Comparison of ENCODE assay signal across 2 cellular contexts in genomic region chr10:128095023-128095752, GRCh38.
TF ChIP-seq lines count a peak whose summit lies in the region.

No MANE protein-coding gene starts in this region.

TF ChIP-seq in GM23338, 12 proteins besides CTCF, POLR2A, EP300 and RAD21:
- TF ChIP-seq POLR2AphosphoS5 (IDR thresholded peaks at IDR 0.05; ENCODE audit: low read depth) (0 out of 2 replicates have a peak, but pooled peaks have one; percentile 9), JUNB (IDR thresholded peaks at IDR 0.05; ENCODE audit: unreplicated experiment) (no peak), ETS1 (IDR thresholded peaks at IDR 0.05) (no peak), EZH2phosphoT487 (IDR thresholded peaks at IDR 0.05; ENCODE audit: unreplicated experiment) (no peak), CREB1 (CRISPR knock-in tag; IDR thresholded peaks at IDR 0.05; ENCODE audit: low read depth) (no peak)
TF ChIP-seq in GM23338: peak in this region for 1.

TF ChIP-seq in H1, 55 proteins besides CTCF, POLR2A, EP300 and RAD21:
- no peak for TF ChIP-seq TAF7 (optimal IDR thresholded peaks at IDR 0.05; ENCODE audit: borderline replicate concordance, low read depth, low read length)
- TF ChIP-seq USF2 (IDR thresholded peaks at IDR 0.05; ENCODE audit: low read length), result no peak
- no peak for TF ChIP-seq JUND (IDR thresholded peaks at IDR 0.05; ENCODE audit: low read length)
- no peak for TF ChIP-seq FOSL1 (IDR thresholded peaks at IDR 0.05; ENCODE audit: insufficient read depth, low read depth, low read length)
- TF ChIP-seq SIN3A (conservative IDR thresholded peaks at IDR 0.05 in 1 of 2, IDR thresholded peaks at IDR 0.05 in 1 of 2; ENCODE audit: low read depth in 1 of 2, low read length in 2 of 2), result no peak
- TF ChIP-seq NRF1 (IDR thresholded peaks at IDR 0.05; ENCODE audit: low read depth, low read length), result no peak
- no peak for TF ChIP-seq ASH2L (IDR thresholded peaks at IDR 0.05; ENCODE audit: low read length)
- TF ChIP-seq ZNF274 (IDR thresholded peaks at IDR 0.05; ENCODE audit: borderline replicate concordance, extremely low read depth, low read length), result no peak
- TF ChIP-seq SAP30 (IDR thresholded peaks at IDR 0.05; ENCODE audit: insufficient read depth, insufficient replicate concordance, low read length), result no peak
- no peak for TF ChIP-seq SIX5 (IDR thresholded peaks at IDR 0.05; ENCODE audit: low read depth, low read length)
- TF ChIP-seq, protein P1, sequence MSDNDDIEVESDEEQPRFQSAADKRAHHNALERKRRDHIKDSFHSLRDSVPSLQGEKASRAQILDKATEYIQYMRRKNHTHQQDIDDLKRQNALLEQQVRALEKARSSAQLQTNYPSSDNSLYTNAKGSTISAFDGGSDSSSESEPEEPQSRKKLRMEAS (IDR thresholded peaks at IDR 0.05), result no peak
- TF ChIP-seq CHD7 (IDR thresholded peaks at IDR 0.05; ENCODE audit: insufficient replicate concordance, low read length), result no peak
- no peak for TF ChIP-seq PHF8 (conservative IDR thresholded peaks at IDR 0.05; ENCODE audit: low read depth, low read length)
- no peak for TF ChIP-seq HDAC2 (IDR thresholded peaks at IDR 0.05; ENCODE audit: borderline replicate concordance in 1 of 2, low read depth in 2 of 2, low read length in 2 of 2)
- no peak for TF ChIP-seq ATF3 (IDR thresholded peaks at IDR 0.05; ENCODE audit: insufficient read depth, low read depth, low read length)
- TF ChIP-seq CEBPB (IDR thresholded peaks at IDR 0.05; ENCODE audit: low read depth, low read length), result no peak
- TF ChIP-seq, protein P2, sequence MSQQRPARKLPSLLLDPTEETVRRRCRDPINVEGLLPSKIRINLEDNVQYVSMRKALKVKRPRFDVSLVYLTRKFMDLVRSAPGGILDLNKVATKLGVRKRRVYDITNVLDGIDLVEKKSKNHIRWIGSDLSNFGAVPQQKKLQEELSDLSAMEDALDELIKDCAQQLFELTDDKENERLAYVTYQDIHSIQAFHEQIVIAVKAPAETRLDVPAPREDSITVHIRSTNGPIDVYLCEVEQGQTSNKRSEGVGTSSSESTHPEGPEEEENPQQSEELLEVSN (IDR thresholded peaks at IDR 0.05), result no peak
- TF ChIP-seq TCF12 (IDR thresholded peaks at IDR 0.05; ENCODE audit: low read depth, low read length), result no peak
